8 cellular contexts compared by ENCODE assay signal in the genomic region with DNA sequence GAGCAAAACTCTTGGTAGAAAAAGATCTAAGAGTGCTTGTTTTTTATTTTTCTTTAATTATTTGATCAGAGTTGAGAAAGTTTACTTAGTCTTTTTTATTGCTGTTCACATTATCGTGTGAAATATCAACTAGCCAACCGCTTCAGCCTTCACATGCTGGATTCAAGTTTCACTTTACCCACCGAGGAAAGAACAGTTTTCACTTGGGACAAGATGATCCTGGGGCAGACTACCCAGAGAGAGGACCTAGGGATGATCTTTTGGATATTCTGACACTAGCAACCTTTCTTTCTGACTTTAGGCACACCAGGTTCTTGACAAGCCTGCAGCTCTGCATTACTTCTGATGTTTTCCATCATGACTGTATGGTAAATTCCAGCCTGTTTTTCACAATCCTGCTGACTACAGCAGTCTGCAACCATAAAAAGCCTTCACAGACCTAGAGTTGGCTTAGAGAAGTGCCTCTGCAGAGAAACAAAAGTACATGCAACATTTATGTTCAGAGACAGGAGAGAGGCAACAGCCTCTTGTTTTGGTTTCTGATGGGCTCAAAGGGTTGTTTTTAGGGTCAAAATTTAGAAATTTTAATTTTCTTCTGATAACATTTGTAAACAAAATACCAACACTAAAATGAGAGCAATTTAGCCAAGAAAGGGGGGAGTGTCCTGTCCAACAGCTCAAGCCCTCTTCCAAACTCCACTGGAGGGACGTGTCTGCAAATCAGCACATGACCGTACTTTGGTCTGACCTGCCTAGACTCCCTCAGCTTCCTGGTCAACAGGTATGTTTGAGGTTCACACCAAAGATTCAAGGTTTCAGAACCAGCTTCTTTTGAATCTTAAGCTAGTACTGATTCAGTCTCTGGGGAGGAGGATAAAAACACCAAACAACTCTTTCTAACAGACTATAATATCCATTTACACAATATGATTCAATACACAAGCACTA. TPM values are rescaled to one million over a fixed set of nuclear protein-coding genes. Genes with fewer than 3 reads are reported as not detected.
A peak's percentile ranks its signal among the peaks of the same experiment; 100 is the strongest.
DNase-seq lines count a peak whose midpoint lies in the region; ATAC-seq and TF ChIP-seq lines count a peak whose summit lies in the region.

No MANE protein-coding gene starts in this region.

- H3K27me3 Mint-ChIP-seq in mesothelial cell of epicardium (ENCODE audit: low read depth), result peaks cover 9% of the 10 kb centered on the region
- peaks cover 2% of the 10 kb centered on the region for H3K27me3 Mint-ChIP-seq in activated CD4-positive, alpha-beta memory T cell treated with anti-CD3 and anti-CD28 coated beads for 36 hours

- TF ChIP-seq CTCF in epithelial cell of proximal tubule (conservative IDR thresholded peaks at IDR 0.05; ENCODE audit: low read depth, low read length), result no peak
- no peak for TF ChIP-seq CTCF in mesothelial cell of epicardium (IDR thresholded peaks at IDR 0.05; ENCODE audit: unreplicated experiment)
- no peak for TF ChIP-seq CTCF in upper lobe of right lung (IDR thresholded peaks at IDR 0.05)

- H3K27ac ChIP-seq in upper lobe of right lung, result peak overlapping the region; percentile 76

- H3K9me3 ChIP-seq in upper lobe of right lung, result no peaks in the 10 kb centered on the region

- no peaks in the 10 kb centered on the region for H3K9me3 Mint-ChIP-seq in mesothelial cell of epicardium
- no peaks in the 10 kb centered on the region for H3K9me3 Mint-ChIP-seq in activated CD4-positive, alpha-beta memory T cell treated with anti-CD3 and anti-CD28 coated beads for 36 hours

- H3K36me3 ChIP-seq in upper lobe of right lung, result no peaks in the 10 kb centered on the region

- peaks cover 12% of the 10 kb centered on the region for H3K4me1 Mint-ChIP-seq in mesothelial cell of epicardium
- no peaks in the 10 kb centered on the region for H3K4me1 Mint-ChIP-seq in activated CD4-positive, alpha-beta memory T cell treated with anti-CD3 and anti-CD28 coated beads for 36 hours (ENCODE audit: low read depth)

- POLR2A ChIA-PET in activated CD4-positive, alpha-beta memory T cell treated with anti-CD3 and anti-CD28 coated beads for 36 hours (lab: Charles Lee), result no interaction called here

- peak overlapping the region; percentile 64 for H3K27ac Mint-ChIP-seq in mesothelial cell of epicardium
- H3K27ac Mint-ChIP-seq in activated CD4-positive, alpha-beta memory T cell treated with anti-CD3 and anti-CD28 coated beads for 36 hours, result no peak overlapping the region

- H3K36me3 Mint-ChIP-seq in mesothelial cell of epicardium, result no peaks in the 10 kb centered on the region
- no peaks in the 10 kb centered on the region for H3K36me3 Mint-ChIP-seq in activated CD4-positive, alpha-beta memory T cell treated with anti-CD3 and anti-CD28 coated beads for 36 hours

- peak overlapping the region; percentile 30 for H3K4me3 Mint-ChIP-seq in mesothelial cell of epicardium
- no peak overlapping the region for H3K4me3 Mint-ChIP-seq in activated CD4-positive, alpha-beta memory T cell treated with anti-CD3 and anti-CD28 coated beads for 36 hours

- H3K27me3 ChIP-seq in upper lobe of right lung, result no peaks in the 10 kb centered on the region

- intact Hi-C loops in upper lobe of right lung (cut with DNase I), result no loop called here
- intact Hi-C loops in activated CD4-positive, alpha-beta memory T cell treated with anti-CD3 and anti-CD28 coated beads for 36 hours (cut with micrococcal nuclease), result no loop called here

- ATAC-seq in upper lobe of right lung (peak; percentile 77), GM18909 (IDR thresholded peaks at IDR 0.05; ENCODE audit: poor library complexity, unreplicated experiment) (no peak)

- CTCF ChIA-PET in activated CD4-positive, alpha-beta memory T cell treated with anti-CD3 and anti-CD28 coated beads for 36 hours (lab: Charles Lee), result no interaction called here

- peak; percentile 47 for DNase-seq in OCI-M1 (lab: John Stamatoyannopoulos, UW)
- DNase-seq in epithelial cell of proximal tubule (ENCODE audit: low read depth), result peak; percentile 43
- DNase-seq in mesothelial cell of epicardium (ENCODE audit: low spot score in 2 of 2, unreplicated experiment in 2 of 2), result no peak
- DNase-seq in upper lobe of right lung, result no peak
- DNase-seq in activated CD4-positive, alpha-beta memory T cell treated with anti-CD3 and anti-CD28 coated beads for 36 hours, result no peak
- no peak for DNase-seq in NCI-H2081 treated with DMSO at 0.1 percent for 48 hours (lab: John Stamatoyannopoulos, UW)
- DNase-seq in COLO829 (ENCODE audit: low spot score), result no peak

- H3K4me1 ChIP-seq in upper lobe of right lung, result peaks cover 7% of the 10 kb centered on the region

- H3K4me3 ChIP-seq in epithelial cell of proximal tubule (ENCODE audit: low read depth, low read length) (peak overlapping the region; percentile 54), upper lobe of right lung (peak overlapping the region; percentile 49)

RNA-seq across cellular contexts. Expression of a gene that starts 0.9 kb away (rescaled TPM):
- total RNA-seq in epithelial cell of proximal tubule (3.6 TPM in 1 of 2 replicates, not detected in the other), mesothelial cell of epicardium (2.2 to 3.0 TPM (median 2.5 TPM) in 3 replicates), upper lobe of right lung (207 TPM)
- not detected for total RNA-seq in activated CD4-positive, alpha-beta memory T cell treated with anti-CD3 and anti-CD28 coated beads for 36 hours

Comparison
In these comparisons a context has a peak if more than half of its experiments do, and no peak if none do; other contexts are left out.
1. DNase-seq: peak in OCI-M1 (single experiment) and epithelial cell of proximal tubule (single experiment); none in mesothelial cell of epicardium (0 of 2), upper lobe of right lung (single experiment), activated CD4-positive, alpha-beta memory T cell treated with anti-CD3 and anti-CD28 coated beads for 36 hours (single experiment), NCI-H2081 treated with DMSO at 0.1 percent for 48 hours (single experiment) and COLO829 (single experiment).
2. RNA of a gene that starts 0.9 kb away (total RNA-seq): 207 TPM in upper lobe of right lung (single experiment); 3.6 TPM in epithelial cell of proximal tubule, 2.2 to 3.0 TPM in mesothelial cell of epicardium and not detected in activated CD4-positive, alpha-beta memory T cell treated with anti-CD3 and anti-CD28 coated beads for 36 hours; every median in the first group is over 10 times any median in the second.